28 cellular contexts compared by ENCODE assay signal in the genomic region with DNA sequence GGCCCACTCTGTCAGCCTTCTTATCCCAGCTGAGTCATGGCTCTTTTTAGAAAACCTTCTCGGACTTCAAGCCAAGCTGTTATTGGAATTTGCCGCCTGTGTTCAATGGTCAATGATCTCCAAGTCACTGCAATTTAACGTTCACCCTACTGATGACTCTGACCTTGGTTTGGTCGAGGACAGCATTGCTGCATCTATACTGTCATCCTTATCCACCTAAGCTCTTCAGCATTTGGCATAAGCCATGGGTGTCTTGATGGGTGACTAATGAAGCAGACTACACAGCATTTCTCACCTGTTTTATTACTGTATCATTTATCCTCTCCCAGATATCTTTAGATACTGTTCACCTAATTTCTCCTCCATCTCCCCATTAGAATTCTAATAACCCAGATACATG. TPM values are rescaled to one million over a fixed set of nuclear protein-coding genes. Genes with fewer than 3 reads are reported as not detected.
DNase-seq lines count a peak whose midpoint lies in the region; ATAC-seq and TF ChIP-seq lines count a peak whose summit lies in the region.
"Had no signal": no experiment of that assay in that cellular context is flagged by ENCODE, and none has a peak within 500 bp of the region (broad histone marks: within the 10 kb centered on the region; RNA-seq: fewer than 3 reads in every experiment).

No MANE protein-coding gene starts in this region.

- H3K4ac ChIP-seq in IMR-90 (ENCODE audit: low read depth, low read length), result no peak overlapping the region

- H3K23ac ChIP-seq in IMR-90 (ENCODE audit: low read depth, low read length), result no peak overlapping the region

- H2AK9ac ChIP-seq in IMR-90 (replicated peaks; ENCODE audit: low read depth, low read length, poor library complexity), result no peak overlapping the region

- CTCF ChIA-PET in IMR-90 (lab: Yijun Ruan, JAX), result interaction anchor here (1.2 kb wide), 1 partner anchor 39 kb away, joined by 3 read pairs; no protein-coding TSS in a partner anchor

- TF ChIP-seq RAD21 in IMR-90 (IDR thresholded peaks at IDR 0.05; ENCODE audit: low read length), result no peak

- no peak overlapping the region for H3K14ac ChIP-seq in IMR-90 (replicated peaks; ENCODE audit: low read depth, low read length)

- no CpG with 5 or more reads among the region's 4 CpGs for WGBS in IMR-90 (ENCODE audit: extremely low coverage in 2 of 2, insufficient read length in 1 of 2), 2 experiments
- 62 to 74% (median 66%) methylated on average over 4 of the region's 4 CpGs for WGBS in psoas muscle, 3 donors

- POLR2A ChIA-PET in IMR-90 (lab: Charles Lee; ENCODE audit: unreplicated experiment), result no interaction called here

- no peak overlapping the region for H2BK20ac ChIP-seq in IMR-90 (ENCODE audit: low read depth, low read length)

- H4K5ac ChIP-seq in IMR-90 (ENCODE audit: low read depth, low read length), result no peak overlapping the region

- dilution Hi-C loops in IMR-90 (cut with HindIII; ENCODE audit: low sequenced_read_pairs, unreplicated experiment), result no loop called here

- no peak overlapping the region for H3K4me2 ChIP-seq in IMR-90 (ENCODE audit: low read depth, low read length)
- H3K4me2 ChIP-seq: BLaER1 had no signal

- in situ Hi-C loops in IMR-90 (cut with MboI; ENCODE audit: low sequenced_read_pairs), result loop anchor here (5.0 kb wide), 1 partner anchor 32 kb away; no protein-coding TSS in a partner anchor

- H3K4me3 ChIP-seq in IMR-90 (ENCODE audit: insufficient read depth, low read depth, low read length) (no peak overlapping the region), psoas muscle (no peak overlapping the region)
- H3K4me3 ChIP-seq: BLaER1, GM12878 had no signal

- H2AK5ac ChIP-seq in IMR-90 (ENCODE audit: low read depth, low read length), result 0 out of 2 replicates have a peak overlapping the region, but pooled peaks have one; percentile 39

- no peak for TF ChIP-seq POLR2A in IMR-90 (IDR thresholded peaks at IDR 0.05; ENCODE audit: low read depth, low read length)

- TF ChIP-seq CTCF in IMR-90 (conservative IDR thresholded peaks at IDR 0.05; ENCODE audit: low read depth, low read length) (no peak), psoas muscle (IDR thresholded peaks at IDR 0.05) (no peak)

- no peaks in the 10 kb centered on the region for H4K20me1 ChIP-seq in IMR-90 (ENCODE audit: insufficient read depth, low read length)
- H4K20me1 ChIP-seq: BLaER1 had no signal

- no peak overlapping the region for H2BK15ac ChIP-seq in IMR-90 (ENCODE audit: low read depth, low read length)

- H4K8ac ChIP-seq in IMR-90 (ENCODE audit: low read depth in 2 of 2, low read length in 2 of 2), result no peak overlapping the region

- H3K4me1 ChIP-seq in IMR-90 (ENCODE audit: control insufficient read depth, insufficient read depth, low read length), result peaks cover 2% of the 10 kb centered on the region; the same call in 1 of the 2 replicates
- peaks cover 7% of the 10 kb centered on the region for H3K4me1 ChIP-seq in psoas muscle
- H3K4me1 ChIP-seq: BE2C, BLaER1 had no signal

- DNase-seq in IMR-90 (no peak), myocyte (ENCODE audit: low read depth) (peak; percentile 24), psoas muscle (no peak), midbrain (lab: John Stamatoyannopoulos, UW) (no peak), medulla oblongata (ENCODE audit: extremely low spot score) (no peak)
- DNase-seq: 8988T; ACHN; BE2C; C1 segment of cervical spinal cord; CD4-positive, alpha-beta memory T cell; CD4-positive, CD25-positive, alpha-beta regulatory T cell; CD8-positive, alpha-beta memory T cell; COR-L47; DMS 273 treated with DMSO at 0.1 percent for 48 hours; DMS153; DMS53; DMS79; DND-41; EL; GDM1 had no signal

- no peak overlapping the region for H3K18ac ChIP-seq in IMR-90 (ENCODE audit: low read depth, low read length)

- no peaks in the 10 kb centered on the region for H3K9me3 ChIP-seq in IMR-90 (ENCODE audit: control insufficient read depth, insufficient read depth, low read length)
- no peaks in the 10 kb centered on the region for H3K9me3 ChIP-seq in psoas muscle
- H3K9me3 ChIP-seq: BE2C, BLaER1 had no signal

- no peaks in the 10 kb centered on the region for H3K36me3 ChIP-seq in IMR-90 (ENCODE audit: control insufficient read depth, insufficient read depth, low read length)
- H3K36me3 ChIP-seq in psoas muscle (ENCODE audit: insufficient read depth in 1 of 2, low read depth in 1 of 2), result no peaks in the 10 kb centered on the region
- H3K36me3 ChIP-seq: BE2C, BLaER1 had no signal

- no peak for ATAC-seq in IMR-90 (ENCODE audit: low read depth)
- ATAC-seq in psoas muscle, result peak in 3 of 4 donors; percentile 23 to 51 (median 50)
- no peak for ATAC-seq in HG03439 (IDR thresholded peaks at IDR 0.05; ENCODE audit: unreplicated experiment)
- no peak for ATAC-seq in GM18520 (IDR thresholded peaks at IDR 0.05; ENCODE audit: unreplicated experiment)
- ATAC-seq: GM12878 had no signal

- peak overlapping the region; percentile 33 for H2AFZ ChIP-seq in IMR-90 (replicated peaks; ENCODE audit: low read length, poor library complexity)

- BruUV-seq in IMR-90 (replicated peaks; lab: Mats Ljungman, UMichigan), result no TSS peak

- no peak overlapping the region for H2BK5ac ChIP-seq in IMR-90 (ENCODE audit: low read depth, low read length, poor library complexity, severe bottlenecking)

- no peak overlapping the region for H3K56ac ChIP-seq in IMR-90 (ENCODE audit: extremely low read depth, insufficient read depth, low read length)

- no peaks in the 10 kb centered on the region for H3K9me1 ChIP-seq in IMR-90 (ENCODE audit: insufficient read depth, low read length)

- intact Hi-C loops in IMR-90 (cut with micrococcal nuclease), result loop anchor here (10.0 kb wide), 1 partner anchor 415 kb away; no protein-coding TSS in a partner anchor
- intact Hi-C loops in psoas muscle (cut with DNase I), result loop anchor here (5.0 to 10.0 kb wide), 2 partner anchors 42 to 965 kb away; a partner anchor contains a TSS

- no peak overlapping the region for H4K91ac ChIP-seq in IMR-90 (ENCODE audit: insufficient read depth, low read depth, low read length)

- H3K9ac ChIP-seq in IMR-90 (ENCODE audit: low read depth, low read length), result no peak overlapping the region
- H3K9ac ChIP-seq: BLaER1 had no signal

- H3K79me1 ChIP-seq in IMR-90 (ENCODE audit: low read depth in 1 of 2, low read length in 2 of 2), result no peaks in the 10 kb centered on the region

- H3K27ac ChIP-seq in IMR-90 (ENCODE audit: insufficient read depth, low read length) (no peak overlapping the region), psoas muscle (no peak overlapping the region)
- H3K27ac ChIP-seq: BLaER1 had no signal

- H3K27me3 ChIP-seq in IMR-90 (ENCODE audit: control insufficient read depth, insufficient read depth, low read length) (peaks cover 5% of the 10 kb centered on the region; the same call in 1 of the 2 replicates), psoas muscle (ENCODE audit: insufficient read depth in 3 of 3, low read length in 2 of 3) (no peaks in the 10 kb centered on the region)
- H3K27me3 ChIP-seq: BLaER1 had no signal

- no peak overlapping the region for H2BK120ac ChIP-seq in IMR-90 (ENCODE audit: low read depth, low read length)

TF ChIP-seq in IMR-90, 13 proteins besides CTCF, POLR2A, EP300 and RAD21:
- no peak for TF ChIP-seq RCOR1 (IDR thresholded peaks at IDR 0.05; ENCODE audit: insufficient replicate concordance, low read length)
- TF ChIP-seq BHLHE40 (IDR thresholded peaks at IDR 0.05; ENCODE audit: low read depth, low read length), result no peak
- TF ChIP-seq FOS (IDR thresholded peaks at IDR 0.05; ENCODE audit: low read depth, low read length), result no peak
- no peak for TF ChIP-seq MAFK (IDR thresholded peaks at IDR 0.05; ENCODE audit: low read depth, low read length)
- TF ChIP-seq, protein P1, sequence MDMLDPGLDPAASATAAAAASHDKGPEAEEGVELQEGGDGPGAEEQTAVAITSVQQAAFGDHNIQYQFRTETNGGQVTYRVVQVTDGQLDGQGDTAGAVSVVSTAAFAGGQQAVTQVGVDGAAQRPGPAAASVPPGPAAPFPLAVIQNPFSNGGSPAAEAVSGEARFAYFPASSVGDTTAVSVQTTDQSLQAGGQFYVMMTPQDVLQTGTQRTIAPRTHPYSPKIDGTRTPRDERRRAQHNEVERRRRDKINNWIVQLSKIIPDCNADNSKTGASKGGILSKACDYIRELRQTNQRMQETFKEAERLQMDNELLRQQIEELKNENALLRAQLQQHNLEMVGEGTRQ (IDR thresholded peaks at IDR 0.05; ENCODE audit: low read depth, low read length), result no peak
- no peak for TF ChIP-seq RFX5 (IDR thresholded peaks at IDR 0.05; ENCODE audit: low read depth, low read length)
- no peak for TF ChIP-seq MAZ (IDR thresholded peaks at IDR 0.05; ENCODE audit: borderline replicate concordance, low read depth, low read length)
- no peak for TF ChIP-seq SMC3 (IDR thresholded peaks at IDR 0.05; ENCODE audit: low read depth, low read length)
- no peak for TF ChIP-seq CEBPB (IDR thresholded peaks at IDR 0.05; ENCODE audit: low read depth, low read length)
- TF ChIP-seq MXI1 (IDR thresholded peaks at IDR 0.05; ENCODE audit: borderline replicate concordance, low read depth, low read length), result no peak
- TF ChIP-seq, protein P2, sequence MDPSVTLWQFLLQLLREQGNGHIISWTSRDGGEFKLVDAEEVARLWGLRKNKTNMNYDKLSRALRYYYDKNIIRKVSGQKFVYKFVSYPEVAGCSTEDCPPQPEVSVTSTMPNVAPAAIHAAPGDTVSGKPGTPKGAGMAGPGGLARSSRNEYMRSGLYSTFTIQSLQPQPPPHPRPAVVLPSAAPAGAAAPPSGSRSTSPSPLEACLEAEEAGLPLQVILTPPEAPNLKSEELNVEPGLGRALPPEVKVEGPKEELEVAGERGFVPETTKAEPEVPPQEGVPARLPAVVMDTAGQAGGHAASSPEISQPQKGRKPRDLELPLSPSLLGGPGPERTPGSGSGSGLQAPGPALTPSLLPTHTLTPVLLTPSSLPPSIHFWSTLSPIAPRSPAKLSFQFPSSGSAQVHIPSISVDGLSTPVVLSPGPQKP (IDR thresholded peaks at IDR 0.05; ENCODE audit: borderline replicate concordance, low read depth, low read length), result no peak
- no peak for TF ChIP-seq NFE2L2 (IDR thresholded peaks at IDR 0.05; ENCODE audit: low read depth, low read length)
- no peak for TF ChIP-seq CHD1 (IDR thresholded peaks at IDR 0.05; ENCODE audit: low read depth, low read length)

RNA-seq across cellular contexts. Expression of a gene that starts 5.6 kb away (rescaled TPM):
- 0.54 TPM in 1 of 2 replicates, not detected in the other for total RNA-seq in IMR-90 (2012; rRNA removed)
- 0.31 and 0.98 TPM in 2 replicates for polyA plus RNA-seq in IMR-90 (2012; rRNA removed)
- 0.56 and 0.67 TPM in 2 replicates for polyA plus RNA-seq in IMR-90 (2012; cell fraction: cytosol; rRNA removed)
- 0.20 and 0.47 TPM in 2 replicates for polyA plus RNA-seq in IMR-90 (2012; cell fraction: nucleus; rRNA removed; ENCODE audit: low replicate concordance)
- total RNA-seq in myocyte, result 270 and 498 TPM in 2 replicates
- 104 TPM for polyA plus RNA-seq in myocyte (2012)
- 100 to 1,000 TPM; 112 to 162 (median 151) TPM for total RNA-seq in psoas muscle
- polyA plus RNA-seq in psoas muscle, result 100 to 1,000 TPM in 1 of 3 donors, 10 to 100 TPM in 2; 37.7 to 139 (median 97.0) TPM
- total RNA-seq: A673; CD4-positive, alpha-beta memory T cell; CD4-positive, CD25-positive, alpha-beta regulatory T cell; CD8-positive, alpha-beta memory T cell; Daoy; G401; GM12878 had no signal
- polyA plus RNA-seq: CD14-positive monocyte; CD4-positive, alpha-beta memory T cell; CD4-positive, CD25-positive, alpha-beta regulatory T cell; CD8-positive, alpha-beta memory T cell had no signal

Comparison
In these comparisons a context has a peak if more than half of its experiments do, and no peak if none do; other contexts are left out.
1. ATAC-seq: peak in psoas muscle (3 of 4); none in IMR-90 (single experiment), HG03439 (single experiment) and GM18520 (single experiment).
2. RNA of a gene that starts 5.6 kb away (total RNA-seq): 270 to 498 TPM in myocyte and 112 to 162 TPM in psoas muscle; 0.54 TPM in IMR-90; every median in the first group is over 10 times any median in the second.